8 cellular contexts compared by ENCODE assay signal in the genomic region with DNA sequence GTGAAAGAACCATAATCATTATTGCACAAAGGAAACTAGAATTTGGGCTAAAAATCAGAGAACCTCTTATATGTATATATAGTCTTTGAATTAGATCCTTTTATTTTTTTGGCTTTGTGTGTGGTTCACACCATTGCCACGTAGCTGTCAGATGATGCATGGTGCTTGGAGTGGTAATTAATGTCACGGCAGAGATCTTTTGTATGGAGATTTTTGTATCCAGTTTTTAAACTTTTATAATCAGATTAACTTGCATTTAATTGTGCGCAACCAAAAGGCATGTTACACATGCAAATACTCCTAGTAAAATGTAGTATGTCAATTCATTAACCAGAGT. TPM values are rescaled to one million over a fixed set of nuclear protein-coding genes. Genes with fewer than 3 reads are reported as not detected.
DNase-seq lines count a peak whose midpoint lies in the region; ATAC-seq, FAIRE-seq and TF ChIP-seq lines count a peak whose summit lies in the region.

No MANE protein-coding gene starts in this region.

- H3K9me3 ChIP-seq in CD4-positive, alpha-beta T cell (ENCODE audit: control insufficient read depth, low read length): no peaks in the 10 kb centered on the region
- H3K9me3 ChIP-seq in GM12878 (replicated peaks; ENCODE audit: control insufficient read depth, insufficient read depth, low read length) (no peaks in the 10 kb centered on the region), upper lobe of right lung (no peaks in the 10 kb centered on the region)

- intact Hi-C loops in CD4-positive, alpha-beta T cell (cut with DNase I, micrococcal nuclease): loop anchor here (5.0 to 10.0 kb wide), 4 partner anchors 33 to 905 kb away; a partner anchor contains a TSS
- intact Hi-C loops in GM12878 (cut with micrococcal nuclease; ENCODE audit: unreplicated experiment) (no loop called here), lower leg skin (cut with DNase I; ENCODE audit: low total_unique reads) (no loop called here), upper lobe of right lung (cut with DNase I) (no loop called here)

- H3K4me3 ChIP-seq in GM12878: peak overlapping the region; percentile 89
- H3K4me3 ChIP-seq in lower leg skin (ENCODE audit: low read depth, poor library complexity, severe bottlenecking): peak overlapping the region; percentile 62
- H3K4me3 ChIP-seq in upper lobe of right lung: peak overlapping the region; percentile 90

- no TSS peak for BruUV-seq in GM12878 (replicated peaks; lab: Mats Ljungman, UMichigan)

- H3K4me1 Mint-ChIP-seq in CD4-positive, alpha-beta T cell (ENCODE audit: low read depth): peaks cover 57% of the 10 kb centered on the region

- no peak for TF ChIP-seq EP300 in GM12878 (IDR thresholded peaks at IDR 0.05; ENCODE audit: borderline replicate concordance in 1 of 2, control insufficient read depth in 1 of 2, low read depth in 2 of 2, low read length in 2 of 2)

- peak overlapping the region; percentile 94 for H3K27ac Mint-ChIP-seq in CD4-positive, alpha-beta T cell

- H3K9me3 Mint-ChIP-seq in CD4-positive, alpha-beta T cell: no peaks in the 10 kb centered on the region

- peaks cover 5% of the 10 kb centered on the region for H3K4me1 ChIP-seq in GM12878 (ENCODE audit: control insufficient read depth, insufficient read depth, low read length)
- H3K4me1 ChIP-seq in upper lobe of right lung: peaks cover 25% of the 10 kb centered on the region

- H3K27me3 ChIP-seq in CD4-positive, alpha-beta T cell (ENCODE audit: control insufficient read depth, insufficient read depth, low read length): no peaks in the 10 kb centered on the region
- H3K27me3 ChIP-seq in GM12878 (replicated peaks in 1 of 2; ENCODE audit: control insufficient read depth in 2 of 2, insufficient read depth in 2 of 2, low read length in 1 of 2) (no peaks in the 10 kb centered on the region), upper lobe of right lung (no peaks in the 10 kb centered on the region)

- FAIRE-seq in GM12878 (lab: Jason Lieb, UNC): no peak

- no peak for TF ChIP-seq RAD21 in GM12878 (IDR thresholded peaks at IDR 0.05; ENCODE audit: insufficient read depth, low read depth, low read length)

- H2AFZ ChIP-seq in GM12878 (ENCODE audit: control insufficient read depth, low read depth, low read length): peak overlapping the region; percentile 99

- POLR2A ChIA-PET in CD4-positive, alpha-beta T cell (lab: Charles Lee): interaction anchor here (1.0 to 2.4 kb wide), 13 partner anchors 10 to 582 kb away, joined by 3 to 41 read pairs (median 12); a partner anchor contains a TSS
- POLR2A ChIA-PET in GM12878 (lab: Charles Lee): interaction anchor here (0.6 to 2.1 kb wide), 10 partner anchors 10 to 286 kb away, joined by 3 to 10 read pairs (median 6); no protein-coding TSS in a partner anchor

- H4K20me1 ChIP-seq in GM12878 (ENCODE audit: control insufficient read depth, insufficient read depth): no peaks in the 10 kb centered on the region

- no peak for TF ChIP-seq POLR2A in GM12878 (IDR thresholded peaks at IDR 0.05; ENCODE audit: low read depth, low read length)
- no peak for TF ChIP-seq POLR2A in lower leg skin (IDR thresholded peaks at IDR 0.05)

- H3K36me3 Mint-ChIP-seq in CD4-positive, alpha-beta T cell (ENCODE audit: low read depth): peaks cover 35% of the 10 kb centered on the region

- peak overlapping the region; percentile 72 for H3K4me2 ChIP-seq in GM12878 (ENCODE audit: control insufficient read depth, insufficient read depth)

- H3K27ac ChIP-seq in CD4-positive, alpha-beta T cell (ENCODE audit: low read depth, low read length): no peak overlapping the region
- H3K27ac ChIP-seq in GM12878 (ENCODE audit: control insufficient read depth, insufficient read depth): peak overlapping the region; percentile 78; the same call in 1 of the 2 replicates
- peak overlapping the region; percentile 91 for H3K27ac ChIP-seq in upper lobe of right lung

- CTCF ChIA-PET in CD4-positive, alpha-beta T cell (lab: Charles Lee): interaction anchor here (1.3 to 3.6 kb wide), 3 partner anchors 9 to 262 kb away, joined by 5 to 16 read pairs (median 6); no protein-coding TSS in a partner anchor
- CTCF ChIA-PET in GM12878 (lab: Yijun Ruan, JAX): interaction anchor here (0.9 to 7.1 kb wide), 12 partner anchors 11 to 310 kb away, joined by 3 to 80 read pairs (median 11); no protein-coding TSS in a partner anchor

- peak; percentile 8 for ATAC-seq in CD4-positive, alpha-beta T cell (ENCODE audit: poor library complexity)
- peak; percentile 41; the same call in 2 of the 3 replicates for ATAC-seq in GM12878
- ATAC-seq in upper lobe of right lung: no peak
- ATAC-seq in GM21515 (IDR thresholded peaks at IDR 0.05; ENCODE audit: unreplicated experiment): no peak

- peaks cover 0 to 5% of the 10 kb centered on the region in 2 experiments; a peak in 1 of 4 replicates for H3K36me3 ChIP-seq in GM12878 (ENCODE audit: control insufficient read depth in 2 of 2, insufficient read depth in 2 of 2, low read length in 1 of 2)
- no peaks in the 10 kb centered on the region for H3K36me3 ChIP-seq in upper lobe of right lung

- H3K4me3 Mint-ChIP-seq in CD4-positive, alpha-beta T cell: peak overlapping the region; percentile 95

- in situ Hi-C loops in GM12878 (cut with MboI): loop anchor here (10.0 kb wide), 1 partner anchor 405 kb away; no protein-coding TSS in a partner anchor

- H3K27me3 Mint-ChIP-seq in CD4-positive, alpha-beta T cell: no peaks in the 10 kb centered on the region

- 49% methylated on average over 3 of the region's 3 CpGs for WGBS in GM12878 (ENCODE audit: insufficient coverage, insufficient replicate concordance, low lambda C conversion rate, missing lambda C conversion rate)
- 25 to 27% methylated on average over 3 of the region's 3 CpGs for WGBS in lower leg skin, 2 donors

- RAD21 ChIA-PET in GM12878 (lab: Charles Lee; ENCODE audit: unreplicated experiment): interaction anchor here (0.6 to 3.5 kb wide), 13 partner anchors 10 to 327 kb away, joined by 3 to 37 read pairs (median 6); a partner anchor contains a TSS

- no peak for TF ChIP-seq CTCF in CD4-positive, alpha-beta T cell (IDR thresholded peaks at IDR 0.05)
- TF ChIP-seq CTCF in GM12878 (IDR thresholded peaks at IDR 0.05 in 2 of 3, conservative IDR thresholded peaks at IDR 0.05 in 1 of 3; ENCODE audit: control insufficient read depth in 2 of 3, extremely low read depth in 1 of 3, insufficient read depth in 1 of 3, low read depth in 3 of 3, low read length in 3 of 3) (no peak), lower leg skin (IDR thresholded peaks at IDR 0.05) (no peak), upper lobe of right lung (IDR thresholded peaks at IDR 0.05) (no peak)

- SMC1A ChIA-PET in GM12878 (lab: Charles Lee; ENCODE audit: uncharacterized antibody, unreplicated experiment): interaction anchor here (0.8 to 5.4 kb wide), 12 partner anchors 12 to 264 kb away, joined by 3 to 44 read pairs (median 6); no protein-coding TSS in a partner anchor

- peak overlapping the region; percentile 77 for H3K9ac ChIP-seq in GM12878 (ENCODE audit: control insufficient read depth, insufficient read depth, low read length)

- no peak for DNase-seq in CD4-positive, alpha-beta T cell
- DNase-seq in HT-29 (ENCODE audit: low spot score): peak; percentile 50
- DNase-seq in GM12878 (ENCODE audit: low read depth, low spot score): no peak
- no peak for DNase-seq in lower leg skin (ENCODE audit: low spot score in 2 of 2)
- DNase-seq in upper lobe of right lung: no peak
- no peak for DNase-seq in UCSD-AML1 (lab: John Stamatoyannopoulos, UW; ENCODE audit: unreplicated experiment)
- DNase-seq in HK-2 (ENCODE audit: unreplicated experiment): no peak

- H3K79me2 ChIP-seq in GM12878 (ENCODE audit: control insufficient read depth, insufficient read depth, low read length): peaks cover 27% of the 10 kb centered on the region

RNA-seq across cellular contexts. Expression of a gene that starts 0.8 kb away (rescaled TPM):
- total RNA-seq in CD4-positive, alpha-beta T cell: 10 to 100 TPM; 28.2 to 32.5 TPM
- 16.5 and 22.9 TPM in 2 replicates for total RNA-seq in HT-29 (2014; rRNA removed; shearing (Covaris generic))
- total RNA-seq in GM12878 (2013; cell fraction: nucleolus; rRNA removed): 40.8 and 42.7 TPM in 2 replicates
- total RNA-seq in GM12878 (2014; rRNA removed) (33.7 and 35.0 TPM in 2 replicates), GM12878 (2014; rRNA removed; fragmentation: Illumina TruSeq; extraction: Trizol) (27.3 TPM in 2 replicates), GM12878 (2021) (30.5 and 36.7 TPM in 2 replicates), lower leg skin (10 to 100 TPM; 13.2 to 21.7 (median 16.8) TPM), upper lobe of right lung (27.6 TPM)
- polyA plus RNA-seq in GM12878 (2011; ENCODE audit: low read depth): 13.3 TPM
- polyA plus RNA-seq in GM12878 (2011; rRNA removed) (51.0 and 71.5 TPM in 2 replicates), GM12878 (2014; fragmentation: Illumina TruSeq; extraction: Trizol) (26.1 and 33.2 TPM in 2 replicates), GM12878 (2014; fragmentation: Nextera tagmentation; extraction: Ambion mirVana) (10 to 100 TPM; 12.3 to 16.7 TPM), GM12878 (2014; rRNA removed) (23.2 and 24.3 TPM in 2 replicates), GM12878 (2016; fragmentation: Nextera tagmentation; extraction: Ambion mirVana) (10 to 100 TPM; 43.1 to 46.4 TPM)
- polyA plus RNA-seq in GM12878 (2011; cell fraction: cytosol; rRNA removed): 21.8 and 22.5 TPM in 2 replicates
- polyA plus RNA-seq in GM12878 (2011; cell fraction: nucleus; rRNA removed): 24.5 and 27.7 TPM in 2 replicates
- 19.1 and 23.0 TPM in 2 replicates for polyA plus RNA-seq in GM12878 (2012)
- polyA minus RNA-seq in GM12878 (2011; rRNA and poly(A)+ RNA removed): 35.8 and 52.8 TPM in 2 replicates
- polyA minus RNA-seq in GM12878 (2011; cell fraction: cytosol; rRNA and poly(A)+ RNA removed): 16.0 and 17.0 TPM in 2 replicates
- polyA minus RNA-seq in GM12878 (2011; cell fraction: nucleus; rRNA and poly(A)+ RNA removed): 11.1 and 12.9 TPM in 2 replicates

RNA-seq across cellular contexts. Expression of a gene that starts 19.1 kb away (rescaled TPM):
- total RNA-seq in CD4-positive, alpha-beta T cell: under 1 TPM in 1 of 2 experiments, not detected in 1; 0.28 TPM
- 0.08 TPM in 1 of 2 replicates, not detected in the other for total RNA-seq in HT-29 (2014; rRNA removed; shearing (Covaris generic))
- total RNA-seq in GM12878 (2013; cell fraction: nucleolus; rRNA removed): 0.76 and 1.1 TPM in 2 replicates
- total RNA-seq in GM12878 (2014; rRNA removed) (0.23 TPM in 1 of 2 replicates, not detected in the other), GM12878 (2014; rRNA removed; fragmentation: Illumina TruSeq; extraction: Trizol) (not detected in 2 replicates), GM12878 (2021) (not detected in 2 replicates), lower leg skin (under 1 TPM in 2 of 4 donors, not detected in 2; 0.37 to 0.68 TPM), upper lobe of right lung (not detected)
- not detected for polyA plus RNA-seq in GM12878 (2011; ENCODE audit: low read depth)
- polyA plus RNA-seq in GM12878 (2011; rRNA removed) (0.46 and 0.53 TPM in 2 replicates), GM12878 (2014; fragmentation: Illumina TruSeq; extraction: Trizol) (0.07 TPM in 1 of 2 replicates, not detected in the other), GM12878 (2014; fragmentation: Nextera tagmentation; extraction: Ambion mirVana) (under 1 TPM in 1 of 2 experiments, not detected in 1; 0.07 TPM), GM12878 (2014; rRNA removed) (0.06 TPM in 1 of 2 replicates, not detected in the other), GM12878 (2016; fragmentation: Nextera tagmentation; extraction: Ambion mirVana) (under 1 TPM; 0.12 to 0.19 TPM)
- 0.27 and 0.45 TPM in 2 replicates for polyA plus RNA-seq in GM12878 (2011; cell fraction: cytosol; rRNA removed)
- polyA plus RNA-seq in GM12878 (2011; cell fraction: nucleus; rRNA removed): 0.34 and 0.66 TPM in 2 replicates
- polyA plus RNA-seq in GM12878 (2012): 0.13 TPM in 1 of 2 replicates, not detected in the other
- 0.26 and 0.37 TPM in 2 replicates for polyA minus RNA-seq in GM12878 (2011; rRNA and poly(A)+ RNA removed)
- polyA minus RNA-seq in GM12878 (2011; cell fraction: cytosol; rRNA and poly(A)+ RNA removed): not detected in 2 replicates
- not detected in 2 replicates for polyA minus RNA-seq in GM12878 (2011; cell fraction: nucleus; rRNA and poly(A)+ RNA removed)

RNA-seq across cellular contexts. Expression of a gene that starts 54.9 kb away (rescaled TPM):
- under 1 TPM in 1 of 2 experiments, not detected in 1; 0.14 TPM for total RNA-seq in CD4-positive, alpha-beta T cell
- 0.03 TPM in 1 of 2 replicates, not detected in the other for total RNA-seq in HT-29 (2014; rRNA removed; shearing (Covaris generic))
- total RNA-seq in GM12878 (2013; cell fraction: nucleolus; rRNA removed): not detected in 2 replicates
- total RNA-seq in GM12878 (2014; rRNA removed) (not detected in 2 replicates), GM12878 (2014; rRNA removed; fragmentation: Illumina TruSeq; extraction: Trizol) (not detected in 2 replicates), GM12878 (2021) (not detected in 2 replicates), lower leg skin (under 1 TPM in 3 of 4 donors, not detected in 1; 0.23 to 0.34 (median 0.29) TPM), upper lobe of right lung (0.20 TPM)
- not detected for polyA plus RNA-seq in GM12878 (2011; ENCODE audit: low read depth)
- polyA plus RNA-seq in GM12878 (2011; rRNA removed) (not detected in 2 replicates), GM12878 (2014; fragmentation: Illumina TruSeq; extraction: Trizol) (not detected in 2 replicates), GM12878 (2014; fragmentation: Nextera tagmentation; extraction: Ambion mirVana) (under 1 TPM in 1 of 2 experiments, not detected in 1; 0.03 TPM), GM12878 (2014; rRNA removed) (not detected in 2 replicates), GM12878 (2016; fragmentation: Nextera tagmentation; extraction: Ambion mirVana) (not detected)
- not detected in 2 replicates for polyA plus RNA-seq in GM12878 (2011; cell fraction: cytosol; rRNA removed)
- 0.04 TPM in 1 of 2 replicates, not detected in the other for polyA plus RNA-seq in GM12878 (2011; cell fraction: nucleus; rRNA removed)
- polyA plus RNA-seq in GM12878 (2012): not detected in 2 replicates
- polyA minus RNA-seq in GM12878 (2011; rRNA and poly(A)+ RNA removed): not detected in 2 replicates
- not detected in 2 replicates for polyA minus RNA-seq in GM12878 (2011; cell fraction: cytosol; rRNA and poly(A)+ RNA removed)
- polyA minus RNA-seq in GM12878 (2011; cell fraction: nucleus; rRNA and poly(A)+ RNA removed): not detected in 2 replicates

Comparison
In these comparisons a context has a peak if more than half of its experiments do, and no peak if none do; other contexts are left out.
1. ATAC-seq: peak in CD4-positive, alpha-beta T cell (single experiment) and GM12878 (single experiment); none in upper lobe of right lung (single experiment) and GM21515 (single experiment).
2. intact Hi-C loops: an anchor here in CD4-positive, alpha-beta T cell (5.0 to 10.0 kb wide); none called in GM12878, lower leg skin and upper lobe of right lung.
3. Peak in every context shown above with its lines, with median percentiles within 50 percentile points of each other: H3K4me3 ChIP-seq.